1 cellular context compared by ENCODE assay signal in genomic region chr10:17428616-17429097, GRCh38.
TF ChIP-seq lines count a peak whose summit lies in the region.

No MANE protein-coding gene starts in this region.

TF ChIP-seq in K562, 482 proteins besides CTCF, POLR2A, EP300 and RAD21 (continued from another document and continues in another):
- TF ChIP-seq ZNF318 (IDR thresholded peaks at IDR 0.05; ENCODE audit: borderline replicate concordance in 1 of 2, low read depth in 1 of 2) (peak in 1 of 2 experiments; percentile 21; a peak in 1 of 4 replicates), ARNT (IDR thresholded peaks at IDR 0.05) (peak; percentile 69 to 71; a peak in 2 of 4 replicates), MTA3 (IDR thresholded peaks at IDR 0.05; ENCODE audit: borderline replicate concordance) (peak; percentile 76; the same call in 1 of the 2 replicates), TBL1XR1 (IDR thresholded peaks at IDR 0.05; ENCODE audit: low read length in 2 of 2) (peak; percentile 77 to 86; a peak in 3 of 4 replicates), ZNF717 (CRISPR knock-in tag; IDR thresholded peaks at IDR 0.05) (no peak), BRF1 (IDR thresholded peaks at IDR 0.05; ENCODE audit: borderline replicate concordance, extremely low read depth, insufficient read length) (no peak), ZNF217 (CRISPR knock-in tag; IDR thresholded peaks at IDR 0.05) (no peak), NFIC (IDR thresholded peaks at IDR 0.05) (peak; percentile 65; the same call in 1 of the 2 replicates), SIX5 (IDR thresholded peaks at IDR 0.05; ENCODE audit: borderline replicate concordance in 1 of 2, insufficient read depth in 1 of 2, low read depth in 1 of 2, low read length in 2 of 2) (no peak), TCF3 (CRISPR knock-in tag; IDR thresholded peaks at IDR 0.05) (peak; percentile 87), ARID2 (IDR thresholded peaks at IDR 0.05) (no peak), POLR2B (IDR thresholded peaks at IDR 0.05; ENCODE audit: low read depth, partially characterized antibody) (peak; percentile 72), KDM1A (IDR thresholded peaks at IDR 0.05) (peak; percentile 32 to 60; a peak in 3 of 4 replicates), FOXK2 (conservative IDR thresholded peaks at IDR 0.05 in 1 of 2, IDR thresholded peaks at IDR 0.05 in 1 of 2; ENCODE audit: low read depth in 2 of 2) (peak; percentile 89 to 94), HES1 (IDR thresholded peaks at IDR 0.05; ENCODE audit: low read depth) (peak; percentile 48; the same call in 1 of the 2 replicates), CAMTA2 (CRISPR knock-in tag; conservative IDR thresholded peaks at IDR 0.05) (0 out of 2 replicates have a peak, but pooled peaks have one; percentile 53), PBX2 (CRISPR knock-in tag; IDR thresholded peaks at IDR 0.05; ENCODE audit: low read depth) (no peak), PBX2 (tag; conservative IDR thresholded peaks at IDR 0.05; ENCODE audit: low read depth) (peak; percentile 70), MTF1 (CRISPR knock-in tag; IDR thresholded peaks at IDR 0.05; ENCODE audit: borderline replicate concordance) (no peak), MXI1 (IDR thresholded peaks at IDR 0.05; ENCODE audit: low read depth, low read length) (0 out of 2 replicates have a peak, but pooled peaks have one; percentile 29), RBBP5 (IDR thresholded peaks at IDR 0.05; ENCODE audit: borderline replicate concordance, insufficient read depth, low read length, poor library complexity, severe bottlenecking) (peak; percentile 49), ZNF431 (CRISPR knock-in tag; IDR thresholded peaks at IDR 0.05) (peak; percentile 92), KLF16 (IDR thresholded peaks at IDR 0.05) (peak; percentile 66; the same call in 1 of the 2 replicates), PCBP1 (IDR thresholded peaks at IDR 0.05; ENCODE audit: low read depth, low read length, poor library complexity, severe bottlenecking) (no peak), MTA2 (IDR thresholded peaks at IDR 0.05; ENCODE audit: low read depth) (peak; percentile 63), CHD1 (IDR thresholded peaks at IDR 0.05; ENCODE audit: low read length) (peak; percentile 22), TFAP4 (CRISPR knock-in tag; IDR thresholded peaks at IDR 0.05; ENCODE audit: borderline replicate concordance) (peak; percentile 48; the same call in 1 of the 2 replicates), FOXM1 (IDR thresholded peaks at IDR 0.05; ENCODE audit: low read depth) (no peak; the same call in 1 of the 2 replicates), FOXM1 (CRISPR knock-in tag; IDR thresholded peaks at IDR 0.05; ENCODE audit: low read depth) (no peak), DPF2 (IDR thresholded peaks at IDR 0.05) (peak; percentile 89), HOXB6 (CRISPR knock-in tag; IDR thresholded peaks at IDR 0.05; ENCODE audit: borderline replicate concordance) (no peak), MIER1 (IDR thresholded peaks at IDR 0.05; ENCODE audit: low read depth) (no peak), HMG20A (CRISPR knock-in tag; conservative IDR thresholded peaks at IDR 0.05) (no peak), ZKSCAN8 (CRISPR knock-in tag; IDR thresholded peaks at IDR 0.05) (peak; percentile 73; the same call in 1 of the 2 replicates), CBFA2T3 (IDR thresholded peaks at IDR 0.05) (no peak), ID3 (CRISPR knock-in tag; IDR thresholded peaks at IDR 0.05) (peak; percentile 54; the same call in 1 of the 2 replicates), ID3 (tag; IDR thresholded peaks at IDR 0.05) (peak; percentile 96), ZNF518B (CRISPR knock-in tag; IDR thresholded peaks at IDR 0.05) (no peak), GATA2 (CRISPR knock-in tag; IDR thresholded peaks at IDR 0.05) (peak; percentile 52; the same call in 1 of the 2 replicates), ZNF41 (CRISPR knock-in tag; conservative IDR thresholded peaks at IDR 0.05) (peak; percentile 69; the same call in 1 of the 2 replicates), SUPT5H (IDR thresholded peaks at IDR 0.05) (peak; percentile 66), MYNN (IDR thresholded peaks at IDR 0.05) (peak; percentile 60; the same call in 1 of the 2 replicates), MYNN (CRISPR knock-in tag; IDR thresholded peaks at IDR 0.05) (no peak), HDAC1 (IDR thresholded peaks at IDR 0.05) (peak in 1 of 2 experiments; percentile 88; a peak in 2 of 4 replicates), CBX8 (IDR thresholded peaks at IDR 0.05; ENCODE audit: borderline replicate concordance, extremely low read depth, low read depth, low read length, poor library complexity, severe bottlenecking) (no peak), TAF9B (IDR thresholded peaks at IDR 0.05; ENCODE audit: partially characterized antibody) (peak; percentile 45), SMARCA5 (IDR thresholded peaks at IDR 0.05) (peak; percentile 75)
